ENCODE assay signal across 1 cellular context in genomic region chr3:182683335-182684257, GRCh38.
TF ChIP-seq lines count a peak whose summit lies in the region.

No MANE protein-coding gene starts in this region.

TF ChIP-seq in H1, 55 proteins besides CTCF, POLR2A, EP300 and RAD21 (continued from another document):
- TF ChIP-seq EZH2 (IDR thresholded peaks at IDR 0.05; ENCODE audit: low read depth, low read length, severe bottlenecking): no peak
- no peak for TF ChIP-seq BACH1 (IDR thresholded peaks at IDR 0.05; ENCODE audit: low read length)
- no peak for TF ChIP-seq FOSL1 (IDR thresholded peaks at IDR 0.05; ENCODE audit: insufficient read depth, low read depth, low read length)
- no peak for TF ChIP-seq SIRT6 (IDR thresholded peaks at IDR 0.05; ENCODE audit: low read length)
- no peak for TF ChIP-seq TEAD4 (IDR thresholded peaks at IDR 0.05; ENCODE audit: low read depth, low read length)
- no peak for TF ChIP-seq GABPA (IDR thresholded peaks at IDR 0.05; ENCODE audit: borderline replicate concordance, insufficient read depth, low read length)
- TF ChIP-seq CHD1 (IDR thresholded peaks at IDR 0.05; ENCODE audit: low read depth, low read length): no peak
- TF ChIP-seq SUZ12 (IDR thresholded peaks at IDR 0.05; ENCODE audit: low read length): no peak
- no peak for TF ChIP-seq YY1 (IDR thresholded peaks at IDR 0.05; ENCODE audit: low read depth, low read length)
- no peak for TF ChIP-seq SP1 (IDR thresholded peaks at IDR 0.05; ENCODE audit: low read depth, low read length)
- TF ChIP-seq JUND (IDR thresholded peaks at IDR 0.05; ENCODE audit: low read length): no peak
